Comparison of ENCODE assay signal across 32 cellular contexts in genomic region chrX:112687189-112687691, GRCh38. TPM values are rescaled to one million over a fixed set of nuclear protein-coding genes. Genes with fewer than 3 reads are reported as not detected.
A peak's percentile ranks its signal among the peaks of the same experiment; 100 is the strongest.
DNase-seq lines count a peak whose midpoint lies in the region; ATAC-seq and TF ChIP-seq lines count a peak whose summit lies in the region.
"Had no signal": no experiment of that assay in that cellular context is flagged by ENCODE, and none has a peak within 500 bp of the region (broad histone marks: within the 10 kb centered on the region; RNA-seq: fewer than 3 reads in every experiment).

No MANE protein-coding gene starts in this region.

- H3K27ac ChIP-seq in gastroesophageal sphincter, result no peak overlapping the region
- H3K27ac ChIP-seq: heart left ventricle, pancreas, PC-9, skin epidermis, uterus had no signal

- H3K4me3 Mint-ChIP-seq in T-cell, result no peak overlapping the region
- H3K4me3 Mint-ChIP-seq: activated CD4-positive, alpha-beta T cell treated with anti-CD3 and anti-CD28 coated beads for 36 hours; activated naive CD4-positive, alpha-beta T cell treated with anti-CD3 and anti-CD28 coated beads, Interleukin-2, amount 10 ng/mL, durations not matched to agents 7 days and 5 days; CD4-positive, CD25-positive, alpha-beta regulatory T cell; stimulated activated effector memory CD8-positive, alpha-beta T cell treated with anti-CD3 and anti-CD28 coated beads, Interleukin-12 subunit alpha, Interleukin-12 subunit beta, amount 100 ng/mL, for 72 hours had no signal

- no peaks in the 10 kb centered on the region for H3K36me3 Mint-ChIP-seq in T-cell
- H3K36me3 Mint-ChIP-seq: activated naive CD4-positive, alpha-beta T cell treated with anti-CD3 and anti-CD28 coated beads, Interleukin-2, amount 10 ng/mL, durations not matched to agents 7 days and 5 days; CD4-positive, CD25-positive, alpha-beta regulatory T cell; natural killer cell treated with Interleukin-12 subunit alpha and Interleukin-12 subunit beta and Interleukin-15 and Interleukin-18, amount 100 ng/mL, for 72 hours; stimulated activated effector memory CD8-positive, alpha-beta T cell treated with anti-CD3 and anti-CD28 coated beads, Interleukin-12 subunit alpha, Interleukin-12 subunit beta, amount 100 ng/mL, for 72 hours had no signal

- no peak overlapping the region for H3K27ac Mint-ChIP-seq in T-cell
- H3K27ac Mint-ChIP-seq: activated CD4-positive, alpha-beta T cell treated with anti-CD3 and anti-CD28 coated beads for 36 hours; activated naive CD4-positive, alpha-beta T cell treated with anti-CD3 and anti-CD28 coated beads, Interleukin-2, amount 10 ng/mL, durations not matched to agents 7 days and 5 days; CD4-positive, CD25-positive, alpha-beta regulatory T cell; natural killer cell treated with Interleukin-12 subunit alpha and Interleukin-12 subunit beta and Interleukin-15 and Interleukin-18, amount 100 ng/mL, for 72 hours; stimulated activated effector memory CD8-positive, alpha-beta T cell treated with anti-CD3 and anti-CD28 coated beads, Interleukin-12 subunit alpha, Interleukin-12 subunit beta, amount 100 ng/mL, for 72 hours had no signal

- no peak for TF ChIP-seq CTCF in astrocyte of the cerebellum (IDR thresholded peaks at IDR 0.05; ENCODE audit: low read depth, low read length, missing control alignments)
- no peak for TF ChIP-seq CTCF in gastroesophageal sphincter (IDR thresholded peaks at IDR 0.05)

- no peak for TF ChIP-seq EP300 in gastroesophageal sphincter (IDR thresholded peaks at IDR 0.05)

- H3K9me3 ChIP-seq in gastroesophageal sphincter, result no peaks in the 10 kb centered on the region
- H3K9me3 ChIP-seq: heart left ventricle, pancreas, uterus had no signal

- H3K27me3 Mint-ChIP-seq in T-cell, result peaks cover 0 to 26% of the 10 kb centered on the region in 2 donors
- H3K27me3 Mint-ChIP-seq: activated naive CD4-positive, alpha-beta T cell treated with anti-CD3 and anti-CD28 coated beads, Interleukin-2, amount 10 ng/mL, durations not matched to agents 7 days and 5 days had no signal

- H3K4me3 ChIP-seq in astrocyte of the cerebellum (ENCODE audit: low read depth, low read length), result no peak overlapping the region
- H3K4me3 ChIP-seq in gastroesophageal sphincter, result no peak overlapping the region
- H3K4me3 ChIP-seq: heart left ventricle, pancreas, PC-9, skin epidermis, uterus had no signal

- no peaks in the 10 kb centered on the region for H3K27me3 ChIP-seq in gastroesophageal sphincter
- H3K27me3 ChIP-seq: uterus had no signal

- no peak for TF ChIP-seq POLR2A in gastroesophageal sphincter (IDR thresholded peaks at IDR 0.05)

- H3K36me3 ChIP-seq in gastroesophageal sphincter, result no peaks in the 10 kb centered on the region
- H3K36me3 ChIP-seq: heart left ventricle, pancreas, uterus had no signal

- H3K4me1 Mint-ChIP-seq in T-cell, result peaks cover 6 to 8% (median 8%) of the 10 kb centered on the region in 3 donors

- H3K4me1 ChIP-seq in gastroesophageal sphincter, result no peaks in the 10 kb centered on the region
- H3K4me1 ChIP-seq: heart left ventricle, pancreas, uterus had no signal

- DNase-seq in AG08395 (ENCODE audit: low spot score), result peak; percentile 50
- peak; percentile 73 for DNase-seq in HCEC 1CT
- peak; percentile 2 for DNase-seq in astrocyte of the cerebellum (ENCODE audit: low read depth)
- DNase-seq in posterior vena cava (ENCODE audit: low spot score), result no peak
- DNase-seq in T-cell, result no peak
- DNase-seq: activated CD4-positive, alpha-beta T cell treated with anti-CD3 and anti-CD28 coated beads for 36 hours; activated naive CD4-positive, alpha-beta T cell treated with anti-CD3 and anti-CD28 coated beads, Interleukin-2, amount 10 ng/mL, durations not matched to agents 7 days and 5 days; anterior cingulate cortex; CD4-positive, CD25-positive, alpha-beta regulatory T cell; cerebellar nuclear complex; DMS 273 treated with DMSO at 0.1 percent for 48 hours; effector memory CD4-positive, alpha-beta T cell; Karpas-422; midbrain; NCI-H1092; NCI-H2081; pancreas; PC-9; SIG-M5; stimulated activated CD4-positive, alpha-beta T cell treated with anti-CD3 and anti-CD28 coated beads, Interleukin-1b, Interleukin-23, amount 100 ng/mL, for 48 hours; uterus had no signal

- CTCF ChIA-PET in T-cell (lab: Charles Lee), result interaction anchor here in 1 of 2 donors (0.7 kb wide), 1 partner anchor 958 kb away, joined by 3 read pairs; no protein-coding TSS in a partner anchor

- intact Hi-C loops in posterior vena cava (cut with DNase I), result no loop called here

- in situ Hi-C loops in astrocyte of the cerebellum (cut with HindIII; ENCODE audit: low sequenced_read_pairs), result no loop called here

- peak; percentile 88 for ATAC-seq in gastroesophageal sphincter
- no peak for ATAC-seq in GM19035 (IDR thresholded peaks at IDR 0.05; ENCODE audit: unreplicated experiment)
- ATAC-seq in T-cell (replicated peaks in 1 of 4), result no peak
- no peak for ATAC-seq in HG03135 (IDR thresholded peaks at IDR 0.05; ENCODE audit: unreplicated experiment)
- ATAC-seq: activated CD4-positive, alpha-beta T cell treated with anti-CD3 and anti-CD28 coated beads for 36 hours; esophagus mucosa; HCT116; left lobe of liver; natural killer cell treated with Interleukin-12 subunit alpha and Interleukin-12 subunit beta and Interleukin-15 and Interleukin-18, amount 100 ng/mL, for 72 hours; stimulated activated effector memory CD8-positive, alpha-beta T cell treated with anti-CD3 and anti-CD28 coated beads, Interleukin-12 subunit alpha, Interleukin-12 subunit beta, amount 100 ng/mL, for 72 hours had no signal

- no peaks in the 10 kb centered on the region for H3K9me3 Mint-ChIP-seq in T-cell
- H3K9me3 Mint-ChIP-seq: activated naive CD4-positive, alpha-beta T cell treated with anti-CD3 and anti-CD28 coated beads, Interleukin-2, amount 10 ng/mL, durations not matched to agents 7 days and 5 days; natural killer cell treated with Interleukin-12 subunit alpha and Interleukin-12 subunit beta and Interleukin-15 and Interleukin-18, amount 100 ng/mL, for 72 hours; stimulated activated effector memory CD8-positive, alpha-beta T cell treated with anti-CD3 and anti-CD28 coated beads, Interleukin-12 subunit alpha, Interleukin-12 subunit beta, amount 100 ng/mL, for 72 hours had no signal

- 50% methylated on average over 1 to 2 of the region's 4 CpGs for WGBS in gastroesophageal sphincter (ENCODE audit: low coverage in 1 of 2), 2 donors

- POLR2A ChIA-PET in T-cell (lab: Charles Lee), result interaction anchor here in 1 of 2 donors (0.6 kb wide), 1 partner anchor 48 kb away, joined by 7 read pairs; no protein-coding TSS in a partner anchor

RNA-seq across cellular contexts. Expression of gene LHFPL1, which starts 7.5 kb away (rescaled TPM):
- total RNA-seq in gastroesophageal sphincter (under 1 TPM in 2 of 4 donors, not detected in 2; 0.31 to 0.94 TPM), posterior vena cava (under 1 TPM in 1 of 2 donors, not detected in 1; 0.24 TPM), T-cell (under 1 TPM in 4 of 5 donors, not detected in 1; 0.20 to 0.63 (median 0.31) TPM)
- total RNA-seq: left lobe of liver; natural killer cell treated with Interleukin-12 subunit alpha and Interleukin-12 subunit beta and Interleukin-15 and Interleukin-18, amount 100 ng/mL, for 72 hours; PC-9; T-helper 1 cell treated with Interleukin-12 subunit alpha and Interleukin-12 subunit beta and Interleukin-4 antibody, amounts not matched to agents 30 ng/mL and 1 ng/mL, for 36 hours had no signal

Comparison
In these comparisons a context has a peak if more than half of its experiments do, and no peak if none do; other contexts are left out.
1. DNase-seq: peak in AG08395 (single experiment), HCEC 1CT (single experiment) and astrocyte of the cerebellum (single experiment); none in posterior vena cava (single experiment) and T-cell (0 of 34).